In genomic region chr1:240562779-240563178, GRCh38 we compare ENCODE assay signal across 1 cellular context.
TF ChIP-seq lines count a peak whose summit lies in the region.

No MANE protein-coding gene starts in this region.

TF ChIP-seq in HEK293, 187 proteins besides CTCF, POLR2A, EP300 and RAD21 (continued from another document and continues in another):
- TF ChIP-seq ZNF280C (tag by site-specific recombination; IDR thresholded peaks at IDR 0.05) = peak; percentile 94; the same call in 1 of the 2 replicates
- no peak for TF ChIP-seq ZNF16 (tag by site-specific recombination; IDR thresholded peaks at IDR 0.05; ENCODE audit: low read depth)
- no peak for TF ChIP-seq ZBTB1 (tag by site-specific recombination; IDR thresholded peaks at IDR 0.05)
- no peak for TF ChIP-seq ZNF501 (tag by site-specific recombination; IDR thresholded peaks at IDR 0.05)
- TF ChIP-seq ZNF26 (tag by site-specific recombination; IDR thresholded peaks at IDR 0.05) = no peak
- TF ChIP-seq SCRT2 (tag by site-specific recombination; IDR thresholded peaks at IDR 0.05) = no peak
- TF ChIP-seq HOXA7 (CRISPR knock-in tag; IDR thresholded peaks at IDR 0.05; ENCODE audit: borderline replicate concordance) = no peak
- TF ChIP-seq MYNN (tag by site-specific recombination; IDR thresholded peaks at IDR 0.05; ENCODE audit: borderline replicate concordance) = 0 out of 2 replicates have a peak, but pooled peaks have one; percentile 7
- no peak for TF ChIP-seq ZNF24 (tag by site-specific recombination; IDR thresholded peaks at IDR 0.05)
- no peak for TF ChIP-seq MEIS1 (CRISPR knock-in tag; IDR thresholded peaks at IDR 0.05; ENCODE audit: borderline replicate concordance)
- no peak for TF ChIP-seq ZNF664 (tag by site-specific recombination; IDR thresholded peaks at IDR 0.05)
- TF ChIP-seq ZNF658 (tag by site-specific recombination; IDR thresholded peaks at IDR 0.05) = no peak
- TF ChIP-seq ZNF513 (tag by site-specific recombination; IDR thresholded peaks at IDR 0.05) = no peak
- TF ChIP-seq ZNF112 (tag by site-specific recombination; IDR thresholded peaks at IDR 0.05) = no peak
- TF ChIP-seq ZNF701 (tag by site-specific recombination; IDR thresholded peaks at IDR 0.05) = no peak
- TF ChIP-seq ZNF398 (tag by site-specific recombination; IDR thresholded peaks at IDR 0.05) = peak; percentile 61
- TF ChIP-seq REPIN1 (tag by site-specific recombination; IDR thresholded peaks at IDR 0.05; ENCODE audit: low read depth) = no peak
- TF ChIP-seq ZFP37 (tag by site-specific recombination; IDR thresholded peaks at IDR 0.05) = no peak
- TF ChIP-seq ZNF184 (tag by site-specific recombination; IDR thresholded peaks at IDR 0.05) = no peak
- TF ChIP-seq ZXDB (tag by site-specific recombination; IDR thresholded peaks at IDR 0.05) = no peak
- TF ChIP-seq ZBTB26 (tag by site-specific recombination; optimal IDR thresholded peaks at IDR 0.05) = no peak
- no peak for TF ChIP-seq ZBTB10 (tag by site-specific recombination; IDR thresholded peaks at IDR 0.05)
- TF ChIP-seq ZNF747 (tag by site-specific recombination; IDR thresholded peaks at IDR 0.05) = no peak
- TF ChIP-seq ZNF677 (tag by site-specific recombination; IDR thresholded peaks at IDR 0.05) = no peak
- TF ChIP-seq ZNF514 (tag by site-specific recombination; IDR thresholded peaks at IDR 0.05) = no peak
- TF ChIP-seq ZNF175 (tag by site-specific recombination; IDR thresholded peaks at IDR 0.05) = peak; percentile 96; the same call in 1 of the 2 replicates
- TF ChIP-seq OVOL3 (tag by site-specific recombination; IDR thresholded peaks at IDR 0.05) = no peak; the same call in 1 of the 2 replicates
- TF ChIP-seq ZNF529 (tag by site-specific recombination; IDR thresholded peaks at IDR 0.05; ENCODE audit: insufficient replicate concordance) = no peak
- no peak for TF ChIP-seq PBX3 (CRISPR knock-in tag; IDR thresholded peaks at IDR 0.05)
- TF ChIP-seq GLI2 (tag by site-specific recombination; IDR thresholded peaks at IDR 0.05; ENCODE audit: borderline replicate concordance, low read depth) = no peak
- TF ChIP-seq ZNF558 (tag by site-specific recombination; IDR thresholded peaks at IDR 0.05) = no peak
- TF ChIP-seq ZNF274 (IDR thresholded peaks at IDR 0.05; ENCODE audit: low read length) = no peak
- TF ChIP-seq ZNF274 (tag by site-specific recombination; IDR thresholded peaks at IDR 0.05; ENCODE audit: borderline replicate concordance) = peak; percentile 85
- 0 out of 2 replicates have a peak, but pooled peaks have one; percentile 24 for TF ChIP-seq ZSCAN18 (tag by site-specific recombination; IDR thresholded peaks at IDR 0.05)
- TF ChIP-seq ZNF239 (tag by site-specific recombination; IDR thresholded peaks at IDR 0.05) = peak; percentile 86; the same call in 1 of the 2 replicates
- TF ChIP-seq ZNF23 (tag by site-specific recombination; IDR thresholded peaks at IDR 0.05; ENCODE audit: borderline replicate concordance) = peak; percentile 24; the same call in 1 of the 2 replicates
- no peak; the same call in 1 of the 2 replicates for TF ChIP-seq ZNF211 (tag by site-specific recombination; IDR thresholded peaks at IDR 0.05; ENCODE audit: low read depth)
- TF ChIP-seq ZNF302 (tag by site-specific recombination; IDR thresholded peaks at IDR 0.05; ENCODE audit: low read depth) = no peak
- TF ChIP-seq ZNF311 (tag by site-specific recombination; IDR thresholded peaks at IDR 0.05; ENCODE audit: borderline replicate concordance) = no peak; the same call in 1 of the 2 replicates
- TF ChIP-seq KLF7 (tag by site-specific recombination; IDR thresholded peaks at IDR 0.05; ENCODE audit: borderline replicate concordance) = no peak
- TF ChIP-seq ZNF610 (tag by site-specific recombination; IDR thresholded peaks at IDR 0.05; ENCODE audit: borderline replicate concordance) = no peak
- no peak for TF ChIP-seq ZNF654 (tag by site-specific recombination; IDR thresholded peaks at IDR 0.05; ENCODE audit: low read depth)
- no peak for TF ChIP-seq ZNF114 (tag by site-specific recombination; IDR thresholded peaks at IDR 0.05)
- no peak for TF ChIP-seq ZNF362 (tag by site-specific recombination; IDR thresholded peaks at IDR 0.05)
- no peak for TF ChIP-seq ZNF202 (tag by site-specific recombination; IDR thresholded peaks at IDR 0.05; ENCODE audit: borderline replicate concordance)
- peak; percentile 76 for TF ChIP-seq ZNF18 (tag by site-specific recombination; IDR thresholded peaks at IDR 0.05)
- peak; percentile 64 for TF ChIP-seq ZNF707 (tag by site-specific recombination; IDR thresholded peaks at IDR 0.05)
- TF ChIP-seq ZNF335 (tag by site-specific recombination; conservative IDR thresholded peaks at IDR 0.05) = no peak
- TF ChIP-seq ZNF510 (tag by site-specific recombination; IDR thresholded peaks at IDR 0.05; ENCODE audit: insufficient replicate concordance) = no peak
- TF ChIP-seq HOXC10 (CRISPR knock-in tag; IDR thresholded peaks at IDR 0.05) = no peak
- TF ChIP-seq ZNF19 (tag by site-specific recombination; IDR thresholded peaks at IDR 0.05; ENCODE audit: low read depth) = no peak
- peak; percentile 94; the same call in 1 of the 2 replicates for TF ChIP-seq ZNF521 (tag by site-specific recombination; IDR thresholded peaks at IDR 0.05)
